18 cellular contexts compared by ENCODE assay signal in genomic region chr7:120718361-120718760, GRCh38.
"Had no signal": no experiment of that assay in that cellular context is flagged by ENCODE, and none has a peak within 500 bp of the region (broad histone marks: within the 10 kb centered on the region; RNA-seq: fewer than 3 reads in every experiment).

No MANE protein-coding gene starts in this region.

- ATAC-seq: Panc1, PC-3, SK-N-SH treated with all-trans-retinoic acid at 6 μM for 48 hours had no signal

- DNase-seq: KBM-7; MV-4-11; NCI-H1048; NCI-H1436; NCI-H187; NCI-H2029; NCI-H2081 treated with DMSO at 0.1 percent for 48 hours; NCI-H2171; NCI-H226; NCI-H446; NCI-H510A; NCI-H524 treated with DMSO at 0.1 percent for 48 hours; NCI-H69; NK-92 treated with Interleukin-12 subunit alpha and Interleukin-12 subunit beta, amount 100 ng/mL, for 24 hours; PC-3; SHP77 had no signal
